Comparison of ENCODE assay signal across 35 cellular contexts in genomic region chr13:30995331-30995730, GRCh38.
"Had no signal": no experiment of that assay in that cellular context is flagged by ENCODE, and none has a peak within 500 bp of the region (broad histone marks: within the 10 kb centered on the region; RNA-seq: fewer than 3 reads in every experiment).

No MANE protein-coding gene starts in this region.

- H3K27me3 ChIP-seq: MG63 had no signal

- H3K4me3 ChIP-seq: MG63 had no signal

- DNase-seq: Karpas-422, Kasumi-1, MG63, MM.1S, MV-4-11, NCI-H1048, NCI-H1092, NCI-H1092 treated with DMSO at 0.1 percent for 48 hours, NCI-H1105, NCI-H1105 treated with DMSO at 0.1 percent for 48 hours, NCI-H1417 treated with DMSO at 0.1 percent for 48 hours, NCI-H1436, NCI-H1436 treated with DMSO at 0.1 percent for 48 hours, NCI-H146, NCI-H1694, NCI-H1694 treated with DMSO at 0.1 percent for 48 hours, NCI-H187, NCI-H187 treated with DMSO at 0.1 percent for 48 hours, NCI-H1930, NCI-H2029, NCI-H2029 treated with DMSO at 0.1 percent for 48 hours, NCI-H2081, NCI-H2081 treated with DMSO at 0.1 percent for 48 hours, NCI-H2107, NCI-H2171, NCI-H2171 treated with DMSO at 0.1 percent for 48 hours, NCI-H2227 treated with DMSO at 0.1 percent for 48 hours, NCI-H226, NCI-H345, NCI-H446, NCI-H446 treated with DMSO at 0.1 percent for 48 hours, NCI-H510A, NCI-H510A treated with DMSO at 0.1 percent for 48 hours, NCI-H524, NCI-H524 treated with DMSO at 0.1 percent for 48 hours had no signal

- H3K9me3 ChIP-seq: MG63 had no signal

- H3K36me3 ChIP-seq: MG63 had no signal
